Comparison of ENCODE assay signal across 18 cellular contexts in genomic region chr19:28980236-28980868, GRCh38.
A peak's percentile ranks its signal among the peaks of the same experiment; 100 is the strongest.
DNase-seq lines count a peak whose midpoint lies in the region; ATAC-seq and TF ChIP-seq lines count a peak whose summit lies in the region.
"Had no signal": no experiment of that assay in that cellular context is flagged by ENCODE, and none has a peak within 500 bp of the region (broad histone marks: within the 10 kb centered on the region; RNA-seq: fewer than 3 reads in every experiment).

No MANE protein-coding gene starts in this region.

- H3T11ph ChIP-seq in H9 (ENCODE audit: low read length) = no peak overlapping the region

- H3K9me3 ChIP-seq in H9 (ENCODE audit: control insufficient read depth, low read depth, low read length) = no peaks in the 10 kb centered on the region
- no peaks in the 10 kb centered on the region for H3K9me3 ChIP-seq in PC-9 (ENCODE audit: insufficient read depth, low read depth)
- H3K9me3 ChIP-seq: SJSA1, uterus had no signal

- no peak overlapping the region for H4K5ac ChIP-seq in H9 (ENCODE audit: insufficient read length, low read depth, low read length)

- H3K36me3 ChIP-seq in PC-9 (ENCODE audit: low read depth) = no peaks in the 10 kb centered on the region
- H3K36me3 ChIP-seq: SJSA1, uterus had no signal

- no peak overlapping the region for H3K23ac ChIP-seq in H9 (ENCODE audit: insufficient read length, low read depth, low read length)

- H3K9me3 Mint-ChIP-seq in H9 = no peaks in the 10 kb centered on the region

- no peaks in the 10 kb centered on the region for H3K79me2 ChIP-seq in H9 (ENCODE audit: insufficient read depth, low read length)
- no peaks in the 10 kb centered on the region for H3K79me2 ChIP-seq in PC-9 (ENCODE audit: low read depth)

- H3K56ac ChIP-seq in H9 (ENCODE audit: insufficient read length, low read depth, low read length) = no peak overlapping the region

- H3K4me1 Mint-ChIP-seq in H9 = peaks cover 7 to 17% of the 10 kb centered on the region in 2 experiments
- H3K4me1 Mint-ChIP-seq: naive B cell had no signal

- H3K14ac ChIP-seq in H9 (ENCODE audit: insufficient read depth, low read length) = no peak overlapping the region

- no peaks in the 10 kb centered on the region for H3K36me3 Mint-ChIP-seq in H9 (ENCODE audit: insufficient read depth in 1 of 3, low read depth in 3 of 3)
- H3K36me3 Mint-ChIP-seq: naive B cell had no signal

- H4K91ac ChIP-seq in H9 (ENCODE audit: insufficient read length, low read depth, low read length) = no peak overlapping the region

- no peak overlapping the region for H3K18ac ChIP-seq in H9 (ENCODE audit: insufficient read length, low read depth, low read length)

- no peak overlapping the region for H3K4me2 ChIP-seq in H9 (ENCODE audit: insufficient read depth, insufficient read length, low read length)
- no peak overlapping the region for H3K4me2 ChIP-seq in PC-9

- no peak overlapping the region for H2AK5ac ChIP-seq in H9 (ENCODE audit: insufficient read length, low read length)

- H3K4me1 ChIP-seq in H9 (ENCODE audit: insufficient read depth, low read length) (peaks cover 3% of the 10 kb centered on the region; the same call in 1 of the 2 replicates), PC-9 (replicated peaks; ENCODE audit: insufficient read depth) (no peaks in the 10 kb centered on the region)
- H3K4me1 ChIP-seq: SJSA1, uterus had no signal

- H3K9ac ChIP-seq in H9 (ENCODE audit: extremely low read depth, insufficient read length, low read length) = no peak overlapping the region

- peak overlapping the region in 1 of 3 experiments; percentile 1; a peak in 1 of 7 replicates for H3K27ac Mint-ChIP-seq in H9
- H3K27ac Mint-ChIP-seq: naive B cell had no signal

- H2AFZ ChIP-seq in H9 (ENCODE audit: low read length) = no peak overlapping the region
- H2AFZ ChIP-seq in PC-9 = no peak overlapping the region

- H3K27me3 ChIP-seq in H9 (ENCODE audit: insufficient read depth, low read length) = no peaks in the 10 kb centered on the region
- peaks cover 68% of the 10 kb centered on the region for H3K27me3 ChIP-seq in PC-9 (ENCODE audit: insufficient read depth, low read depth)
- H3K27me3 ChIP-seq: SJSA1, uterus had no signal

- H3K9me2 ChIP-seq in PC-9 (ENCODE audit: insufficient read depth) = no peaks in the 10 kb centered on the region

- POLR2A ChIA-PET in AG04449 (lab: Yijun Ruan, JAX) = no interaction called here
- POLR2A ChIA-PET in PC-9 (lab: Charles Lee; ENCODE audit: unreplicated experiment) = no interaction called here

- ATAC-seq in GM21447 (IDR thresholded peaks at IDR 0.05; ENCODE audit: unreplicated experiment) = no peak

- CTCF ChIA-PET in AG04449 (lab: Yijun Ruan, JAX) (interaction anchor here (0.7 to 2.2 kb wide), 11 partner anchors 8 to 244 kb away, joined by 3 to 23 read pairs (median 3); no protein-coding TSS in a partner anchor), PC-9 (lab: Charles Lee) (no interaction called here)

- no peak for DNase-seq in AG04449 (ENCODE audit: low read depth, low spot score)
- DNase-seq in H9 = peak; percentile 73
- peak; percentile 63 for DNase-seq in choroid plexus epithelial cell (ENCODE audit: low read depth)
- DNase-seq in islet precursor cell = peak; percentile 55
- no peak for DNase-seq in PC-9
- DNase-seq in NOMO-1 treated with dmso at 0.1 percent for 144 hours (lab: John Stamatoyannopoulos, UW; ENCODE audit: unreplicated experiment) = no peak
- no peak for DNase-seq in T1000 (lab: John Stamatoyannopoulos, UW)
- DNase-seq: activated CD4-positive, CD25-positive, alpha-beta regulatory T cell; activated T-cell treated with anti-CD3 and anti-CD28 coated beads, Interleukin-2, amount 50 U/mL, for 1 hour; aorta; GDM1; MM.1S; naive B cell; NCI-H510A treated with DMSO at 0.1 percent for 48 hours; stimulated activated CD4-positive, alpha-beta T cell treated with anti-CD3 and anti-CD28 coated beads, Interleukin-12 subunit alpha, Interleukin-12 subunit beta, amount 100 ng/mL, for 4 hours; uterus had no signal

- no peaks in the 10 kb centered on the region for H3K79me1 ChIP-seq in H9 (ENCODE audit: insufficient read depth, low read depth, low read length, poor library complexity, severe bottlenecking)

- H2BK5ac ChIP-seq in H9 (ENCODE audit: insufficient read length, low read length) = no peak overlapping the region

- no peaks in the 10 kb centered on the region for H3K23me2 ChIP-seq in H9 (ENCODE audit: insufficient read length, low read depth, low read length, poor library complexity, severe bottlenecking)

- H3K27me3 Mint-ChIP-seq in H9 (ENCODE audit: low read depth) = peaks cover 2% of the 10 kb centered on the region; the same call in 1 of the 2 replicates
- H3K27me3 Mint-ChIP-seq: naive B cell had no signal

- no CpG with 5 or more reads among the region's 7 CpGs for WGBS in H9 (ENCODE audit: extremely low coverage, insufficient read length, low lambda C conversion rate)

- H3K4me3 ChIP-seq in AG04449 (ENCODE audit: low read depth, low read length) (no peak overlapping the region), choroid plexus epithelial cell (ENCODE audit: low read depth, low read length) (no peak overlapping the region), PC-9 (no peak overlapping the region)
- H3K4me3 ChIP-seq: SJSA1, uterus had no signal

- H2BK120ac ChIP-seq in H9 (ENCODE audit: low read depth, low read length, poor library complexity, severe bottlenecking) = no peak overlapping the region

- no peak overlapping the region for H2BK20ac ChIP-seq in H9 (ENCODE audit: low read depth, low read length, poor library complexity, severe bottlenecking)

- no peak overlapping the region for H4K8ac ChIP-seq in H9 (replicated peaks; ENCODE audit: insufficient read length, low read depth, low read length)

- intact Hi-C loops in PC-9 (cut with micrococcal nuclease; ENCODE audit: unreplicated experiment) = no loop called here

- H3K27ac ChIP-seq in H9 (ENCODE audit: insufficient read length, low read depth, low read length) (no peak overlapping the region), PC-9 (no peak overlapping the region)
- H3K27ac ChIP-seq: SJSA1, uterus had no signal

- H3K4me3 Mint-ChIP-seq in H9 = no peak overlapping the region; a peak in 1 of 5 replicates
- H3K4me3 Mint-ChIP-seq: naive B cell had no signal

- no peak overlapping the region for H2BK15ac ChIP-seq in H9 (ENCODE audit: low read depth, low read length)

- peak; percentile 73 for TF ChIP-seq CTCF in AG04449 (IDR thresholded peaks at IDR 0.05; ENCODE audit: insufficient read depth, low read length, missing control alignments)
- TF ChIP-seq CTCF in H9 (conservative IDR thresholded peaks at IDR 0.05) = peak; percentile 72
- peak; percentile 74 for TF ChIP-seq CTCF in choroid plexus epithelial cell (conservative IDR thresholded peaks at IDR 0.05; ENCODE audit: low read depth, low read length)
- TF ChIP-seq CTCF in PC-9 (conservative IDR thresholded peaks at IDR 0.05) = no peak

- H3F3A ChIP-seq in PC-9 (ENCODE audit: insufficient read depth, low read depth) = no peaks in the 10 kb centered on the region

- H3K4ac ChIP-seq in H9 (ENCODE audit: low read depth, low read length) = no peak overlapping the region

- H2BK12ac ChIP-seq in H9 (ENCODE audit: insufficient read length, low read depth, low read length) = no peak overlapping the region

- BruUV-seq in PC-9 (replicated peaks; lab: Mats Ljungman, UMichigan) = no TSS peak

- H4K20me1 ChIP-seq in H9 (ENCODE audit: control insufficient read depth, insufficient read depth, insufficient read length) (no peaks in the 10 kb centered on the region), PC-9 (ENCODE audit: insufficient read depth) (no peaks in the 10 kb centered on the region)

Comparison
In these comparisons a context has a peak if more than half of its experiments do, and no peak if none do; other contexts are left out.
1. DNase-seq: peak in H9 (single experiment), choroid plexus epithelial cell (single experiment) and islet precursor cell (single experiment); none in AG04449 (single experiment), PC-9 (0 of 2), NOMO-1 treated with dmso at 0.1 percent for 144 hours (single experiment) and T1000 (single experiment).